In the genomic region with DNA sequence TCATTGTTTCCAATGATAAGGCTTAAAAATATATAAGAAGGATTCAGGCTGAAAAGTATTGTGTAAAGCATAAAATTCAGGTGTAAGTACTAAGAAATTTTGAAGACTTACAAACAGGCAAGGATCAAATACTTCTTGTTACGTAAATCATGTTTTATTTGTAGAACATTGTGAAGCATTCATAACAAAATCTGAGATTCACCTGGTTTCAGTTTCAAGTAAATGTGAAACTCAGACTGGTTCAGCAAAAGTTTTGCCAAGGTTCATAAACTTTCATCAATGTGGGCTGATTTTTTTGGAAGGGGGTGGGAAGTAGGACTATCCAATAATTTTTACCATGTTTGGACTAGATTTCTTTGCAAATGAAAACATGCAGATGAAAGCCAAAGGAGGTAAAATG, we compare ENCODE assay signal across 25 cellular contexts.
A peak's percentile ranks its signal among the peaks of the same experiment; 100 is the strongest.
DNase-seq lines count a peak whose midpoint lies in the region; ATAC-seq, FAIRE-seq and TF ChIP-seq lines count a peak whose summit lies in the region.
"Had no signal": no experiment of that assay in that cellular context is flagged by ENCODE, and none has a peak within 500 bp of the region (broad histone marks: within the 10 kb centered on the region; RNA-seq: fewer than 3 reads in every experiment).

No MANE protein-coding gene starts in this region.

- H3K9me3 Mint-ChIP-seq in activated naive CD4-positive, alpha-beta T cell treated with anti-CD3 and anti-CD28 coated beads, Interleukin-2, amount 10 ng/mL, durations not matched to agents 7 days and 5 days: no peaks in the 10 kb centered on the region
- H3K9me3 Mint-ChIP-seq in activated naive CD4-positive, alpha-beta T cell treated with anti-CD3 and anti-CD28 coated beads for 36 hours: no peaks in the 10 kb centered on the region
- no peaks in the 10 kb centered on the region for H3K9me3 Mint-ChIP-seq in stimulated activated naive CD8-positive, alpha-beta T cell treated with anti-CD3 and anti-CD28 coated beads, Interleukin-15, amount 100 ng/mL, for 72 hours
- peaks cover 3% of the 10 kb centered on the region for H3K9me3 Mint-ChIP-seq in natural killer cell treated with Interleukin-12 subunit alpha and Interleukin-12 subunit beta and Interleukin-15 and Interleukin-18, amount 100 ng/mL, for 72 hours
- H3K9me3 Mint-ChIP-seq: HFFc6 had no signal

- H3K4me3 Mint-ChIP-seq in activated naive CD4-positive, alpha-beta T cell treated with anti-CD3 and anti-CD28 coated beads, Interleukin-2, amount 10 ng/mL, durations not matched to agents 7 days and 5 days: no peak overlapping the region
- H3K4me3 Mint-ChIP-seq in activated naive CD4-positive, alpha-beta T cell treated with anti-CD3 and anti-CD28 coated beads for 36 hours: no peak overlapping the region
- no peak overlapping the region for H3K4me3 Mint-ChIP-seq in stimulated activated naive CD8-positive, alpha-beta T cell treated with anti-CD3 and anti-CD28 coated beads, Interleukin-15, amount 100 ng/mL, for 72 hours
- no peak overlapping the region for H3K4me3 Mint-ChIP-seq in natural killer cell treated with Interleukin-12 subunit alpha and Interleukin-12 subunit beta and Interleukin-15 and Interleukin-18, amount 100 ng/mL, for 72 hours
- H3K4me3 Mint-ChIP-seq: B cell; CD4-positive, CD25-positive, alpha-beta regulatory T cell; CD8-positive, alpha-beta memory T cell; HFFc6 had no signal

- H3K4me3 ChIP-seq in KMS-11 (IDR thresholded peaks at IDR 0.05; ENCODE audit: insufficient read depth, low read depth, low read length): no peak overlapping the region
- H3K4me3 ChIP-seq: BLaER1, HAP-1 had no signal

- no peaks in the 10 kb centered on the region for H3K36me3 Mint-ChIP-seq in activated naive CD4-positive, alpha-beta T cell treated with anti-CD3 and anti-CD28 coated beads, Interleukin-2, amount 10 ng/mL, durations not matched to agents 7 days and 5 days
- no peaks in the 10 kb centered on the region for H3K36me3 Mint-ChIP-seq in activated naive CD4-positive, alpha-beta T cell treated with anti-CD3 and anti-CD28 coated beads for 36 hours (ENCODE audit: low read depth)
- H3K36me3 Mint-ChIP-seq in natural killer cell treated with Interleukin-12 subunit alpha and Interleukin-12 subunit beta and Interleukin-15 and Interleukin-18, amount 100 ng/mL, for 72 hours: no peaks in the 10 kb centered on the region
- H3K36me3 Mint-ChIP-seq: CD4-positive, CD25-positive, alpha-beta regulatory T cell; CD8-positive, alpha-beta memory T cell had no signal

- no peaks in the 10 kb centered on the region for H3K79me2 ChIP-seq in KMS-11 (ENCODE audit: insufficient read depth, low read depth)

- ATAC-seq in stimulated activated naive CD8-positive, alpha-beta T cell treated with anti-CD3 and anti-CD28 coated beads, Interleukin-15, amount 100 ng/mL, for 72 hours: no peak
- ATAC-seq in natural killer cell treated with Interleukin-12 subunit alpha and Interleukin-12 subunit beta and Interleukin-15 and Interleukin-18, amount 100 ng/mL, for 72 hours: no peak

- H4K20me1 ChIP-seq in KMS-11 (ENCODE audit: insufficient read depth): no peaks in the 10 kb centered on the region
- H4K20me1 ChIP-seq: BLaER1 had no signal

- no peak overlapping the region for H3K9ac ChIP-seq in KMS-11
- H3K9ac ChIP-seq: BLaER1 had no signal

- H2AFZ ChIP-seq in KMS-11 (ENCODE audit: low read depth): no peak overlapping the region

- peak; percentile 21 for FAIRE-seq in endometrium (lab: Jason Lieb, UNC)
- FAIRE-seq: D721Med, GM12891, GM19239, H54 had no signal

- no peak for DNase-seq in activated naive CD4-positive, alpha-beta T cell treated with anti-CD3 and anti-CD28 coated beads, Interleukin-2, amount 10 ng/mL, durations not matched to agents 7 days and 5 days
- DNase-seq in activated naive CD4-positive, alpha-beta T cell treated with anti-CD3 and anti-CD28 coated beads for 36 hours: no peak
- no peak for DNase-seq in stimulated activated naive CD8-positive, alpha-beta T cell treated with anti-CD3 and anti-CD28 coated beads, Interleukin-15, amount 100 ng/mL, for 72 hours
- DNase-seq in natural killer cell treated with Interleukin-12 subunit alpha and Interleukin-12 subunit beta and Interleukin-15 and Interleukin-18, amount 100 ng/mL, for 72 hours (ENCODE audit: low spot score): no peak
- DNase-seq in NCI-H2029 treated with DMSO at 0.1 percent for 48 hours (lab: John Stamatoyannopoulos, UW): no peak
- no peak for DNase-seq in hypothalamus (lab: John Stamatoyannopoulos, UW)
- DNase-seq: CD4-positive, CD25-positive, alpha-beta regulatory T cell; CD8-positive, alpha-beta memory T cell; DMS 273 treated with DMSO at 0.1 percent for 48 hours; DMS79; EL; GDM1; GOT3; HFFc6 had no signal

- CTCF ChIA-PET in activated naive CD4-positive, alpha-beta T cell treated with anti-CD3 and anti-CD28 coated beads, Interleukin-2, amount 10 ng/mL, durations not matched to agents 7 days and 5 days (lab: Charles Lee): no interaction called here
- CTCF ChIA-PET in activated naive CD4-positive, alpha-beta T cell treated with anti-CD3 and anti-CD28 coated beads for 36 hours (lab: Charles Lee): no interaction called here

- intact Hi-C loops in activated naive CD4-positive, alpha-beta T cell treated with anti-CD3 and anti-CD28 coated beads for 36 hours (cut with micrococcal nuclease): no loop called here

- H3K27ac Mint-ChIP-seq in activated naive CD4-positive, alpha-beta T cell treated with anti-CD3 and anti-CD28 coated beads, Interleukin-2, amount 10 ng/mL, durations not matched to agents 7 days and 5 days: peak overlapping the region; percentile 42
- no peak overlapping the region for H3K27ac Mint-ChIP-seq in activated naive CD4-positive, alpha-beta T cell treated with anti-CD3 and anti-CD28 coated beads for 36 hours
- H3K27ac Mint-ChIP-seq in stimulated activated naive CD8-positive, alpha-beta T cell treated with anti-CD3 and anti-CD28 coated beads, Interleukin-15, amount 100 ng/mL, for 72 hours: no peak overlapping the region
- H3K27ac Mint-ChIP-seq in natural killer cell treated with Interleukin-12 subunit alpha and Interleukin-12 subunit beta and Interleukin-15 and Interleukin-18, amount 100 ng/mL, for 72 hours: no peak overlapping the region
- H3K27ac Mint-ChIP-seq: B cell; CD4-positive, CD25-positive, alpha-beta regulatory T cell; CD8-positive, alpha-beta memory T cell; HFFc6 had no signal

- no peaks in the 10 kb centered on the region for H3K27me3 Mint-ChIP-seq in activated naive CD4-positive, alpha-beta T cell treated with anti-CD3 and anti-CD28 coated beads, Interleukin-2, amount 10 ng/mL, durations not matched to agents 7 days and 5 days
- H3K27me3 Mint-ChIP-seq in activated naive CD4-positive, alpha-beta T cell treated with anti-CD3 and anti-CD28 coated beads for 36 hours (ENCODE audit: low read depth): peaks cover 1% of the 10 kb centered on the region
- H3K27me3 Mint-ChIP-seq in stimulated activated naive CD8-positive, alpha-beta T cell treated with anti-CD3 and anti-CD28 coated beads, Interleukin-15, amount 100 ng/mL, for 72 hours: no peaks in the 10 kb centered on the region
- no peaks in the 10 kb centered on the region for H3K27me3 Mint-ChIP-seq in natural killer cell treated with Interleukin-12 subunit alpha and Interleukin-12 subunit beta and Interleukin-15 and Interleukin-18, amount 100 ng/mL, for 72 hours
- H3K27me3 Mint-ChIP-seq: B cell; CD4-positive, CD25-positive, alpha-beta regulatory T cell; CD8-positive, alpha-beta memory T cell had no signal

- no peak overlapping the region for H3K27ac ChIP-seq in KMS-11
- H3K27ac ChIP-seq: 22Rv1, BLaER1, C4-2B had no signal

- TF ChIP-seq CTCF in KMS-11 (conservative IDR thresholded peaks at IDR 0.05; ENCODE audit: low read depth, low read length): no peak

- H3K36me3 ChIP-seq in KMS-11 (ENCODE audit: insufficient read depth): no peaks in the 10 kb centered on the region
- H3K36me3 ChIP-seq: BLaER1, HAP-1 had no signal

- H3K4me2 ChIP-seq in KMS-11: 0 out of 2 replicates have a peak overlapping the region, but pooled peaks have one; percentile 1
- H3K4me2 ChIP-seq: BLaER1 had no signal

- peaks cover 7% of the 10 kb centered on the region for H3K4me1 ChIP-seq in KMS-11 (ENCODE audit: low read depth, poor library complexity, severe bottlenecking)
- H3K4me1 ChIP-seq: BLaER1 had no signal

- no peaks in the 10 kb centered on the region for H3K4me1 Mint-ChIP-seq in activated naive CD4-positive, alpha-beta T cell treated with anti-CD3 and anti-CD28 coated beads, Interleukin-2, amount 10 ng/mL, durations not matched to agents 7 days and 5 days
- H3K4me1 Mint-ChIP-seq in activated naive CD4-positive, alpha-beta T cell treated with anti-CD3 and anti-CD28 coated beads for 36 hours (ENCODE audit: low read depth): no peaks in the 10 kb centered on the region
- no peaks in the 10 kb centered on the region for H3K4me1 Mint-ChIP-seq in stimulated activated naive CD8-positive, alpha-beta T cell treated with anti-CD3 and anti-CD28 coated beads, Interleukin-15, amount 100 ng/mL, for 72 hours
- H3K4me1 Mint-ChIP-seq in natural killer cell treated with Interleukin-12 subunit alpha and Interleukin-12 subunit beta and Interleukin-15 and Interleukin-18, amount 100 ng/mL, for 72 hours (ENCODE audit: low read depth in 2 of 2): no peaks in the 10 kb centered on the region
- H3K4me1 Mint-ChIP-seq: B cell; CD4-positive, CD25-positive, alpha-beta regulatory T cell; CD8-positive, alpha-beta memory T cell had no signal

- no peaks in the 10 kb centered on the region for H3K27me3 ChIP-seq in KMS-11 (ENCODE audit: insufficient read depth, low read depth)
- H3K27me3 ChIP-seq: BLaER1 had no signal
